8 cellular contexts compared by ENCODE assay signal in the genomic region with DNA sequence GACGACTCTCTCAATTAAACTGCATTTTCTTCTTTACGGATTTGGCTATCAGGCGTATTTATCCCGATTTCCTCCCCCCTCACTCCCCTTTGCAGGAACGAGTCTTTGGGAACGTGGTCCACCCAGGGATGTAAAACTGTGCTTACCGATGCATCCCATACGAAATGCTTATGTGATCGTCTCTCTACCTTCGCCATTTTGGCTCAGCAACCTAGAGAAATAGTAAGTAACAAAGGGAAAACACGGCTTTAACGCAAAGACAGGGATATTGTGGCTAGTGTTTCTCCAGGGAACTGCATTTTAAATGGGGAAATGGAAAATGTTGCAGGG.
DNase-seq lines count a peak whose midpoint lies in the region; ATAC-seq and TF ChIP-seq lines count a peak whose summit lies in the region.
"Had no signal": no experiment of that assay in that cellular context is flagged by ENCODE, and none has a peak within 500 bp of the region (broad histone marks: within the 10 kb centered on the region; RNA-seq: fewer than 3 reads in every experiment).

No MANE protein-coding gene starts in this region.

- H3K4me1 ChIP-seq in neuronal stem cell (ENCODE audit: control insufficient read depth in 2 of 2, insufficient read depth in 1 of 2, low read depth in 1 of 2, low read length in 2 of 2) (peaks cover 4 to 6% of the 10 kb centered on the region in 2 donors), adrenal gland (replicated peaks in 1 of 2) (no peaks in the 10 kb centered on the region)

- ATAC-seq in GM19351 (IDR thresholded peaks at IDR 0.05; ENCODE audit: unreplicated experiment) (peak; percentile 11), HG03565 (IDR thresholded peaks at IDR 0.05; ENCODE audit: unreplicated experiment) (peak; percentile 6)

- H2BK5ac ChIP-seq in neuronal stem cell (ENCODE audit: low read length): no peak overlapping the region

- peak overlapping the region; percentile 67 for H3K27ac ChIP-seq in angular gyrus (ENCODE audit: low read depth, low read length)
- H3K27ac ChIP-seq in neuronal stem cell (replicated peaks; ENCODE audit: low read length): no peak overlapping the region
- H3K27ac ChIP-seq in adrenal gland: no peak overlapping the region
- H3K27ac ChIP-seq: brain microvascular endothelial cell had no signal

- WGBS in neuronal stem cell (ENCODE audit: extremely low coverage in 2 of 2, insufficient read length in 2 of 2, insufficient replicate concordance in 1 of 2), 2 donors: no CpG with 5 or more reads among the region's 12 CpGs
- 6 to 11% (median 7%) methylated on average over 12 of the region's 12 CpGs for whole genome bisulfite sequencing in adrenal gland, 4 donors

- no peaks in the 10 kb centered on the region for H3K79me1 ChIP-seq in neuronal stem cell (ENCODE audit: low read depth, low read length)

- H3K4ac ChIP-seq in neuronal stem cell (ENCODE audit: low read length): no peak overlapping the region

- no peak for DNase-seq in neuronal stem cell (ENCODE audit: low spot score)
- DNase-seq in adrenal gland: no peak
- no peak for DNase-seq in posterior vena cava (ENCODE audit: low spot score)
- no peak for DNase-seq in amniotic stem cell (lab: John Stamatoyannopoulos, UW)

- H3K9me3 ChIP-seq in neuronal stem cell (replicated peaks in 1 of 2; ENCODE audit: control insufficient read depth in 2 of 2, insufficient read depth in 1 of 2, low read depth in 1 of 2, low read length in 2 of 2): no peaks in the 10 kb centered on the region
- H3K9me3 ChIP-seq in adrenal gland (replicated peaks in 1 of 3): no peaks in the 10 kb centered on the region

- no peak overlapping the region for H3K9ac ChIP-seq in neuronal stem cell (ENCODE audit: low read depth, low read length, poor library complexity)

- no peak for TF ChIP-seq CTCF in adrenal gland (IDR thresholded peaks at IDR 0.05)

- intact Hi-C loops in adrenal gland (cut with DNase I): no loop called here
- intact Hi-C loops in posterior vena cava (cut with DNase I): no loop called here

- no peaks in the 10 kb centered on the region for H3K36me3 ChIP-seq in neuronal stem cell (replicated peaks in 1 of 2; ENCODE audit: control insufficient read depth in 2 of 2, insufficient read depth in 2 of 2, low read length in 2 of 2)
- no peaks in the 10 kb centered on the region for H3K36me3 ChIP-seq in adrenal gland (replicated peaks in 1 of 2)
- H3K36me3 ChIP-seq: brain microvascular endothelial cell had no signal

- H2BK120ac ChIP-seq in neuronal stem cell (ENCODE audit: low read depth, low read length): no peak overlapping the region

- H2BK15ac ChIP-seq in neuronal stem cell (ENCODE audit: low read length): no peak overlapping the region

- H3K4me2 ChIP-seq in neuronal stem cell (ENCODE audit: insufficient read depth, low read length, poor library complexity, severe bottlenecking): peak overlapping the region; percentile 38

- H3K23ac ChIP-seq in neuronal stem cell (ENCODE audit: low read depth, low read length, poor library complexity): no peak overlapping the region

- no peak overlapping the region for H2AFZ ChIP-seq in neuronal stem cell (ENCODE audit: low read length)

- no peak overlapping the region for H4K91ac ChIP-seq in neuronal stem cell (ENCODE audit: low read depth, low read length, poor library complexity)

- H2BK12ac ChIP-seq in neuronal stem cell (ENCODE audit: low read length): no peak overlapping the region

- H3K4me3 ChIP-seq in neuronal stem cell (ENCODE audit: low read length in 2 of 2): peak overlapping the region in 1 of 2 donors; percentile 28
- no peak overlapping the region for H3K4me3 ChIP-seq in adrenal gland

- no peak overlapping the region for H3K18ac ChIP-seq in neuronal stem cell (ENCODE audit: low read length)

- peaks cover 0 to 2% (median 0%) of the 10 kb centered on the region in 3 experiments for H3K27me3 ChIP-seq in neuronal stem cell (ENCODE audit: control insufficient read depth in 3 of 3, insufficient read depth in 3 of 3, low read depth in 1 of 3, low read length in 3 of 3)
- no peaks in the 10 kb centered on the region for H3K27me3 ChIP-seq in adrenal gland
- H3K27me3 ChIP-seq: brain microvascular endothelial cell had no signal

- TF ChIP-seq POLR2A in adrenal gland (IDR thresholded peaks at IDR 0.05): no peak

- no peak overlapping the region for H4K8ac ChIP-seq in neuronal stem cell (ENCODE audit: low read depth, low read length)

- H3K14ac ChIP-seq in neuronal stem cell (ENCODE audit: low read length): no peak overlapping the region

- no peak overlapping the region for H2AK5ac ChIP-seq in neuronal stem cell (ENCODE audit: low read depth, low read length)
